ENCODE assay signal across 8 cellular contexts in the genomic region with DNA sequence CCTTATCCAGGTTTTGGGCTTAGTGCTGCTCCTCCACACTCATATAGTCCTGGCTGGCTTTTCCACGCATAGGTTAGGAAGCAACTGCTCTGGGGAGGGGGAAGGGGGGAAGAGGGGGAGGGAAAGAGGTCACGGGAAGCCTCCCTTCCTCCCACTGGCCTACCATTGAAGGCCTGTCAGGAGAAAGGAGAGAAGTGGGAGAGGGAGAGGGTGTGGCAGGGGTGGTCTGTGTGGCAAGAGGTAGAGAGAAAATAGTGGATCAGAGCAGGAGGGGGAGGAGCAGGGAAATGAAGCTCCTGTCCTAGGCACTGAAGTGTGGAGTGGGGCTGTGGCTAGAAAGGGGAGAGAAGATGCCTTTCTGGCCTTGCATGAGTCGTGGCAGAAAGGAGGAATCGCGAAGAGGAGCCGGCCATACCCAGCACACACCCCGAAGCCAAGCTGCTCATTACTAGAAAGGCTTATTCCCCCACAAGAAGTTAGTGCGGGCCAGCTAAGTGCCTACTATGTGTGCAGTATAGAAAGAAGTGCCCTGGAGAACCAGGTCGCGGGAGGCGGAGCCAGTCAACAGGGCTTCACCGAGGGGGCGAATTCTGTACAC. TPM values are rescaled to one million over a fixed set of nuclear protein-coding genes. Genes with fewer than 3 reads are reported as not detected.
A peak's percentile ranks its signal among the peaks of the same experiment; 100 is the strongest.
DNase-seq lines count a peak whose midpoint lies in the region; ATAC-seq and TF ChIP-seq lines count a peak whose summit lies in the region.

No MANE protein-coding gene starts in this region.

- H3K27ac ChIP-seq in RWPE2 (ENCODE audit: poor library complexity, severe bottlenecking) (peak overlapping the region; percentile 48), spleen (peak overlapping the region in 6 of 8 donors; percentile 80 to 96 (median 91))

- peaks cover 4% of the 10 kb centered on the region for H3K4me1 ChIP-seq in RWPE2 (ENCODE audit: insufficient read depth, poor library complexity, severe bottlenecking)
- peaks cover 5 to 42% (median 15%) of the 10 kb centered on the region in 6 donors for H3K4me1 ChIP-seq in spleen

- no peak for TF ChIP-seq CTCF in RWPE2 (IDR thresholded peaks at IDR 0.05; ENCODE audit: poor library complexity, severe bottlenecking)
- no peak for TF ChIP-seq CTCF in fibroblast of pulmonary artery (IDR thresholded peaks at IDR 0.05; ENCODE audit: low read length, missing control alignments)
- no peak for TF ChIP-seq CTCF in spleen (IDR thresholded peaks at IDR 0.05 in 8 of 11, conservative IDR thresholded peaks at IDR 0.05 in 3 of 11)

- H3K9me3 ChIP-seq in RWPE2 (ENCODE audit: severe bottlenecking) = no peaks in the 10 kb centered on the region
- no peaks in the 10 kb centered on the region for H3K9me3 ChIP-seq in spleen

- H3K4me3 ChIP-seq in RWPE2 (ENCODE audit: severe bottlenecking) (peak overlapping the region; percentile 63), fibroblast of pulmonary artery (replicated peaks; ENCODE audit: low read depth, low read length) (peak overlapping the region; percentile 54), spleen (peak overlapping the region in 6 of 8 donors; percentile 51 to 85 (median 60))

- intact Hi-C loops in spleen (cut with DNase I; ENCODE audit: low total_unique reads) = no loop called here

- no peak for ATAC-seq in RWPE2 (ENCODE audit: low read depth)
- no peak for ATAC-seq in GM19455 (IDR thresholded peaks at IDR 0.05; ENCODE audit: unreplicated experiment)
- no peak for ATAC-seq in HG02763 (IDR thresholded peaks at IDR 0.05; ENCODE audit: unreplicated experiment)

- H3K36me3 ChIP-seq in RWPE2 (ENCODE audit: low read depth) (no peaks in the 10 kb centered on the region), spleen (no peaks in the 10 kb centered on the region)

- peak; percentile 50 for DNase-seq in NCI-H2227 treated with DMSO at 0.1 percent for 48 hours (lab: John Stamatoyannopoulos, UW)
- no peak for DNase-seq in NCI-H2227 (lab: John Stamatoyannopoulos, UW; ENCODE audit: unreplicated experiment)
- DNase-seq in RWPE2 (ENCODE audit: low spot score) = no peak
- no peak for DNase-seq in fibroblast of pulmonary artery (ENCODE audit: low read depth)
- DNase-seq in spleen = no peak
- DNase-seq in stimulated activated CD4-positive, alpha-beta T cell treated with anti-CD3 and anti-CD28 coated beads, Interleukin-2, amount 100 ng/mL, for 48 hours = no peak

- H3K27me3 ChIP-seq in RWPE2 (ENCODE audit: insufficient read depth, poor library complexity, severe bottlenecking) (no peaks in the 10 kb centered on the region), spleen (replicated peaks in 1 of 7) (no peaks in the 10 kb centered on the region)

- no peak for TF ChIP-seq POLR2A in spleen (IDR thresholded peaks at IDR 0.05)

- WGBS in spleen, 5 donors = 14 to 43% (median 19%) methylated on average over 13 of the region's 13 CpGs

RNA-seq across cellular contexts. Expression of a gene that starts 1.1 kb away (rescaled TPM):
- total RNA-seq in spleen = 10 to 100 TPM; 18.7 to 29.7 (median 24.8) TPM
- polyA plus RNA-seq in spleen = 1 to 10 TPM; 3.9 to 7.5 (median 4.0) TPM
